8 cellular contexts compared by ENCODE assay signal in the genomic region with DNA sequence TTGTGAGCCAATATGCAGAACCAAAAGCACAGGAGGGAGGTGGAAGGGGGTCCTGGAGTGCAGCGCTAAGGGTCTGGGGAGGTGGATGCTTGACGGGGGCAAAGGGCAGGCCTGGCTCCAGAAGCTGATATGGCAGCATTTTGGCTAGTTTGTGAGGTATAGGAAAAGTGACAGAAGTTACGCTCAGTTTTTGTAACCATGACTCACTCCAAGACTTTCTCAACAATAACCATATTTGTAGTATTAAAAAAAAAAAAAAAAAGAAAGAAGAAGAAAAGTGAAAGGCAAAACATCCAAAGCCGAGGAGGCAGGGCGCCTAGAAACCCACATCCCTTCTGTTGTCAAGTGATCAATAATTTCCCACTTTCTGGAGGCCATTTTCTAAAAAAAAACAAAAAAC.
DNase-seq lines count a peak whose midpoint lies in the region; ATAC-seq and TF ChIP-seq lines count a peak whose summit lies in the region.

No MANE protein-coding gene starts in this region.

- H3K4me3 Mint-ChIP-seq in brain (no peak overlapping the region), osteocyte (ENCODE audit: unreplicated experiment) (peak overlapping the region; percentile 15)

- H3K4me1 Mint-ChIP-seq in brain, result peaks cover 65% of the 10 kb centered on the region
- peaks cover 72% of the 10 kb centered on the region for H3K4me1 Mint-ChIP-seq in osteocyte (ENCODE audit: unreplicated experiment)

- H3K27ac ChIP-seq in ACC112 (ENCODE audit: low read depth, low read length) (peak overlapping the region; percentile 98), SJSA1 (peak overlapping the region; percentile 42; the same call in 1 of the 2 replicates)

- H3K9me3 ChIP-seq in SJSA1 (replicated peaks), result no peaks in the 10 kb centered on the region

- H3K36me3 ChIP-seq in ACC112 (ENCODE audit: insufficient read depth, low read length), result 0 out of 2 replicates have a peak, but pooled peaks cover 6% of the 10 kb centered on the region
- peaks cover 36% of the 10 kb centered on the region for H3K36me3 ChIP-seq in SJSA1

- peaks cover 18% of the 10 kb centered on the region for H3K79me2 ChIP-seq in ACC112 (ENCODE audit: control insufficient read depth, insufficient read depth, low read length, unreplicated experiment)

- TF ChIP-seq CTCF in brain (conservative IDR thresholded peaks at IDR 0.05), result no peak
- TF ChIP-seq CTCF in osteocyte (IDR thresholded peaks at IDR 0.05), result no peak

- H3K9me3 Mint-ChIP-seq in brain (no peaks in the 10 kb centered on the region), osteocyte (ENCODE audit: unreplicated experiment) (no peaks in the 10 kb centered on the region)

- H3K4me1 ChIP-seq in ACC112 (ENCODE audit: control insufficient read depth, insufficient read depth, low read length, unreplicated experiment), result peaks cover 62% of the 10 kb centered on the region
- H3K4me1 ChIP-seq in SJSA1 (replicated peaks), result peaks cover 60% of the 10 kb centered on the region

- ATAC-seq in HG02610 (IDR thresholded peaks at IDR 0.05; ENCODE audit: unreplicated experiment) (no peak), GM18498 (IDR thresholded peaks at IDR 0.05; ENCODE audit: unreplicated experiment) (no peak)

- H3K27ac Mint-ChIP-seq in brain (peak overlapping the region in 3 of 5 experiments; percentile 4 to 52 (median 41)), osteocyte (ENCODE audit: unreplicated experiment) (peak overlapping the region; percentile 99)

- peak overlapping the region; percentile 62 for H3K4me3 ChIP-seq in ACC112 (ENCODE audit: low read depth, low read length)
- H3K4me3 ChIP-seq in SJSA1, result no peak overlapping the region

- H3K36me3 Mint-ChIP-seq in brain, result peaks cover 25% of the 10 kb centered on the region
- H3K36me3 Mint-ChIP-seq in osteocyte (ENCODE audit: unreplicated experiment), result peaks cover 11% of the 10 kb centered on the region

- DNase-seq in SJSA1 (ENCODE audit: low read depth in 1 of 2, low spot score in 2 of 2) (no peak), osteocyte (ENCODE audit: extremely low spot score, unreplicated experiment) (no peak), iPS-NIHi7 (ENCODE audit: extremely low spot score) (no peak), DMS53 (lab: John Stamatoyannopoulos, UW) (no peak)

- H2AFZ ChIP-seq in ACC112 (ENCODE audit: low read length, unreplicated experiment), result no peak overlapping the region

- H3K27me3 Mint-ChIP-seq in brain (no peaks in the 10 kb centered on the region), osteocyte (ENCODE audit: unreplicated experiment) (no peaks in the 10 kb centered on the region)

- H3K27me3 ChIP-seq in ACC112 (ENCODE audit: insufficient read depth, low read length) (no peaks in the 10 kb centered on the region), SJSA1 (replicated peaks) (no peaks in the 10 kb centered on the region)
